ENCODE assay signal across 8 cellular contexts in genomic region chr17:45248132-45248936, GRCh38. TPM values are rescaled to one million over a fixed set of nuclear protein-coding genes. Genes with fewer than 3 reads are reported as not detected.
DNase-seq lines count a peak whose midpoint lies in the region; ATAC-seq, FAIRE-seq and TF ChIP-seq lines count a peak whose summit lies in the region.

No MANE protein-coding gene starts in this region.

- H4K20me1 ChIP-seq in SK-N-SH (ENCODE audit: insufficient read depth) (no peaks in the 10 kb centered on the region), keratinocyte (ENCODE audit: control insufficient read depth, extremely low read depth, insufficient read depth, low read length) (no peaks in the 10 kb centered on the region)

- H3K9ac ChIP-seq in SK-N-SH (peak overlapping the region; percentile 73), keratinocyte (ENCODE audit: control insufficient read depth, extremely low read depth, insufficient read depth, low read length) (peak overlapping the region; percentile 76)

- H3K4me2 ChIP-seq in SK-N-SH (peak overlapping the region; percentile 91), keratinocyte (ENCODE audit: control insufficient read depth, extremely low read depth, insufficient read depth, low read depth, low read length) (peak overlapping the region; percentile 95)

- dilution Hi-C loops in keratinocyte (cut with MboI; ENCODE audit: extremely low pct_ligation_motif_present, low sequenced_read_pairs) = no loop called here

- TF ChIP-seq CTCF in AG09309 (IDR thresholded peaks at IDR 0.05; ENCODE audit: control insufficient read depth, insufficient read depth, low read depth, low read length, missing control alignments) = no peak
- TF ChIP-seq CTCF in SK-N-SH (IDR thresholded peaks at IDR 0.05) = no peak
- no peak for TF ChIP-seq CTCF in ascending aorta (IDR thresholded peaks at IDR 0.05)
- TF ChIP-seq CTCF in keratinocyte (optimal IDR thresholded peaks at IDR 0.05 in 1 of 3, IDR thresholded peaks at IDR 0.05 in 1 of 3, conservative IDR thresholded peaks at IDR 0.05 in 1 of 3; ENCODE audit: extremely low read depth in 1 of 3, insufficient read depth in 2 of 3, low read length in 3 of 3) = no peak

- no peaks in the 10 kb centered on the region for H3K9me3 ChIP-seq in SK-N-SH
- H3K9me3 ChIP-seq in ascending aorta = no peaks in the 10 kb centered on the region
- H3K9me3 ChIP-seq in keratinocyte (ENCODE audit: control insufficient read depth, low read depth, low read length) = no peaks in the 10 kb centered on the region

- ATAC-seq in HG03457 (IDR thresholded peaks at IDR 0.05; ENCODE audit: unreplicated experiment) = peak; percentile 28

- peaks cover 0 to 20% of the 10 kb centered on the region in 2 experiments; a peak in 1 of 4 replicates for H3K4me1 ChIP-seq in SK-N-SH (ENCODE audit: control insufficient read depth in 1 of 2, insufficient read depth in 2 of 2, low read depth in 1 of 2, low read length in 1 of 2)
- peaks cover 5 to 12% of the 10 kb centered on the region in 2 donors for H3K4me1 ChIP-seq in ascending aorta
- peaks cover 8% of the 10 kb centered on the region for H3K4me1 ChIP-seq in keratinocyte (ENCODE audit: control insufficient read depth, extremely low read depth, insufficient read depth, low read length)

- FAIRE-seq in keratinocyte (lab: Jason Lieb, UNC) (no peak), H54 (lab: Jason Lieb, UNC) (no peak)

- H3F3A ChIP-seq in SK-N-SH (replicated peaks; ENCODE audit: insufficient read depth) = peaks cover 7% of the 10 kb centered on the region

- no peaks in the 10 kb centered on the region for H3K9me1 ChIP-seq in keratinocyte (ENCODE audit: control insufficient read depth, extremely low read depth, insufficient read depth, low read length)

- no peaks in the 10 kb centered on the region for H3K9me2 ChIP-seq in SK-N-SH

- H2AFZ ChIP-seq in SK-N-SH (ENCODE audit: low read depth) = peak overlapping the region; percentile 86
- peak overlapping the region; percentile 53 for H2AFZ ChIP-seq in keratinocyte (ENCODE audit: control insufficient read depth, low read length)

- intact Hi-C loops in ascending aorta (cut with DNase I) = no loop called here

- H3K36me3 ChIP-seq in SK-N-SH (replicated peaks in 1 of 2; ENCODE audit: control insufficient read depth in 1 of 2, insufficient read depth in 2 of 2, low read length in 1 of 2) (no peaks in the 10 kb centered on the region), ascending aorta (no peaks in the 10 kb centered on the region), keratinocyte (ENCODE audit: control insufficient read depth in 2 of 2, extremely low read depth in 1 of 2, insufficient read depth in 2 of 2, low read length in 2 of 2) (peaks cover 0 to 11% of the 10 kb centered on the region in 2 experiments)

- H3K27ac ChIP-seq in SK-N-SH (ENCODE audit: low read depth in 2 of 2, low read length in 1 of 2) = peak overlapping the region; percentile 41 to 44; a peak in 2 of 4 replicates
- H3K27ac ChIP-seq in ascending aorta = no peak overlapping the region
- peak overlapping the region; percentile 76 for H3K27ac ChIP-seq in keratinocyte (ENCODE audit: control insufficient read depth, insufficient read depth, low read length)

- no peaks in the 10 kb centered on the region for H3K27me3 ChIP-seq in SK-N-SH (ENCODE audit: insufficient read depth)
- H3K27me3 ChIP-seq in ascending aorta = no peaks in the 10 kb centered on the region
- no peaks in the 10 kb centered on the region for H3K27me3 ChIP-seq in keratinocyte (ENCODE audit: control insufficient read depth, extremely low read depth, insufficient read depth, low read length)

- no peak for TF ChIP-seq EP300 in SK-N-SH (IDR thresholded peaks at IDR 0.05; ENCODE audit: borderline replicate concordance in 1 of 2, low read depth in 1 of 2, low read length in 1 of 2)

- 35% methylated on average over 8 of the region's 39 CpGs for WGBS in SK-N-SH (ENCODE audit: low lambda C conversion rate)

- POLR2A ChIA-PET in SK-N-SH (lab: Yijun Ruan, JAX) = interaction anchor here (1.7 kb wide), 1 partner anchor 68 kb away, joined by 6 read pairs; the partner anchor contains the start of gene MAP3K14

- no peaks in the 10 kb centered on the region for H3K79me2 ChIP-seq in SK-N-SH (ENCODE audit: insufficient read depth)
- H3K79me2 ChIP-seq in keratinocyte (ENCODE audit: control insufficient read depth, insufficient read depth, low read length) = peaks cover 3% of the 10 kb centered on the region

- TF ChIP-seq RAD21 in SK-N-SH (IDR thresholded peaks at IDR 0.05; ENCODE audit: low read length) = no peak

- peak overlapping the region; percentile 50 for H3K4me3 ChIP-seq in AG09309 (ENCODE audit: control insufficient read depth, low read depth, low read length)
- H3K4me3 ChIP-seq in SK-N-SH (ENCODE audit: low read depth in 2 of 2, low read length in 1 of 2) = peak overlapping the region; percentile 65 to 80
- H3K4me3 ChIP-seq in ascending aorta = peak overlapping the region; percentile 55 to 61
- H3K4me3 ChIP-seq in keratinocyte (ENCODE audit: control insufficient read depth in 2 of 3, extremely low read depth in 1 of 3, insufficient read depth in 2 of 3, low read depth in 1 of 3, low read length in 3 of 3) = peak overlapping the region; percentile 78 to 84 (median 82)

- TF ChIP-seq POLR2A in H54 (IDR thresholded peaks at IDR 0.05; ENCODE audit: low read depth, low read length) = no peak

- DNase-seq in AG09309 (ENCODE audit: low read depth) (no peak), GM19240 (ENCODE audit: insufficient read length, low spot score) (peak; percentile 95), SK-N-SH (no peak), ascending aorta (ENCODE audit: low spot score in 2 of 2) (no peak), keratinocyte (ENCODE audit: low read depth, low spot score) (no peak), H54 (ENCODE audit: insufficient read length, low spot score) (no peak)
- DNase-seq in stimulated activated CD4-positive, alpha-beta T cell treated with anti-CD3 and anti-CD28 coated beads, Interleukin-4, amount 100 ng/mL, for 48 hours (ENCODE audit: low read depth in 2 of 2) = peak; percentile 60 to 69

- CTCF ChIA-PET in SK-N-SH (lab: Yijun Ruan, JAX) = interaction anchor here (0.8 to 6.0 kb wide), 18 partner anchors 11 to 146 kb away, joined by 3 to 54 read pairs (median 13); partner anchors contain the start of genes ACBD4 and MAP3K14

TF ChIP-seq in SK-N-SH, 30 proteins besides CTCF, POLR2A, EP300 and RAD21 (continues in another document):
- TF ChIP-seq ZBTB33 (IDR thresholded peaks at IDR 0.05; ENCODE audit: borderline replicate concordance, low read depth) (no peak), YY1 (IDR thresholded peaks at IDR 0.05; ENCODE audit: low read depth) (no peak), ELF1 (IDR thresholded peaks at IDR 0.05) (no peak), MEF2A (IDR thresholded peaks at IDR 0.05; ENCODE audit: borderline replicate concordance, low read depth) (no peak), RXRA (IDR thresholded peaks at IDR 0.05; ENCODE audit: borderline replicate concordance, low read depth) (no peak), IRF3 (IDR thresholded peaks at IDR 0.05; ENCODE audit: low read depth, low read length) (no peak), RFX5 (IDR thresholded peaks at IDR 0.05; ENCODE audit: low read length) (no peak)

RNA-seq across cellular contexts. Expression of gene SPATA32, which starts 13.6 kb away (rescaled TPM):
- polyA plus RNA-seq in SK-N-SH (2012; rRNA removed) (0.08 TPM in 1 of 2 replicates, not detected in the other), keratinocyte (0.05 TPM in 1 of 3 replicates, not detected in the others)
- polyA plus RNA-seq in SK-N-SH (2012; cell fraction: cytosol; rRNA removed) = not detected in 2 replicates
- 0.10 TPM in 1 of 2 replicates, not detected in the other for polyA plus RNA-seq in SK-N-SH (2012; cell fraction: nucleus; rRNA removed)
- not detected for total RNA-seq in ascending aorta
- not detected for polyA plus RNA-seq in keratinocyte (2011; ENCODE audit: low read depth)
- not detected in 2 replicates for polyA plus RNA-seq in keratinocyte (2011; cell fraction: cytosol; rRNA removed)
- polyA plus RNA-seq in keratinocyte (2011; cell fraction: nucleus; rRNA removed) = 0.07 TPM in 1 of 2 replicates, not detected in the other
- polyA plus RNA-seq in keratinocyte (2012; ENCODE audit: low replicate concordance) = not detected in 2 replicates
- not detected in 3 replicates for polyA minus RNA-seq in keratinocyte
- polyA minus RNA-seq in keratinocyte (2011; cell fraction: cytosol; rRNA and poly(A)+ RNA removed) = not detected
- polyA minus RNA-seq in keratinocyte (2011; cell fraction: nucleus; rRNA and poly(A)+ RNA removed) = not detected in 2 replicates

RNA-seq across cellular contexts. Expression of gene FMNL1, which starts 26.6 kb away (rescaled TPM):
- polyA plus RNA-seq in SK-N-SH (2012; rRNA removed) (1.5 and 2.8 TPM in 2 replicates), keratinocyte (0.46 to 1.1 TPM (median 0.79 TPM) in 3 replicates)
- 1.6 and 2.7 TPM in 2 replicates for polyA plus RNA-seq in SK-N-SH (2012; cell fraction: cytosol; rRNA removed)
- polyA plus RNA-seq in SK-N-SH (2012; cell fraction: nucleus; rRNA removed) = 7.1 and 9.0 TPM in 2 replicates
- total RNA-seq in ascending aorta = 10.7 TPM
- 3.1 TPM for polyA plus RNA-seq in keratinocyte (2011; ENCODE audit: low read depth)
- polyA plus RNA-seq in keratinocyte (2011; cell fraction: cytosol; rRNA removed) = 0.66 and 1.1 TPM in 2 replicates
- 3.3 and 3.5 TPM in 2 replicates for polyA plus RNA-seq in keratinocyte (2011; cell fraction: nucleus; rRNA removed)
- 1.6 and 2.0 TPM in 2 replicates for polyA plus RNA-seq in keratinocyte (2012; ENCODE audit: low replicate concordance)
- 0.29 to 2.5 TPM (median 0.36 TPM) in 3 replicates for polyA minus RNA-seq in keratinocyte
- polyA minus RNA-seq in keratinocyte (2011; cell fraction: cytosol; rRNA and poly(A)+ RNA removed) = 2.3 TPM
- 1.1 and 2.9 TPM in 2 replicates for polyA minus RNA-seq in keratinocyte (2011; cell fraction: nucleus; rRNA and poly(A)+ RNA removed)

Comparison
In these comparisons a context has a peak if more than half of its experiments do, and no peak if none do; other contexts are left out.
1. DNase-seq: peak in GM19240 (single experiment) and stimulated activated CD4-positive, alpha-beta T cell treated with anti-CD3 and anti-CD28 coated beads, Interleukin-4, amount 100 ng/mL, for 48 hours (2 of 2); none in AG09309 (single experiment), SK-N-SH (single experiment), ascending aorta (0 of 2), keratinocyte (single experiment) and H54 (single experiment).
2. H3K27ac ChIP-seq: peak in SK-N-SH (2 of 2) and keratinocyte (single experiment); none in ascending aorta (0 of 2).
3. Peak in every context shown above with its lines, with median percentiles within 50 percentile points of each other: H3K4me3 ChIP-seq.